Comparison of ENCODE assay signal across 2 cellular contexts in the genomic region with DNA sequence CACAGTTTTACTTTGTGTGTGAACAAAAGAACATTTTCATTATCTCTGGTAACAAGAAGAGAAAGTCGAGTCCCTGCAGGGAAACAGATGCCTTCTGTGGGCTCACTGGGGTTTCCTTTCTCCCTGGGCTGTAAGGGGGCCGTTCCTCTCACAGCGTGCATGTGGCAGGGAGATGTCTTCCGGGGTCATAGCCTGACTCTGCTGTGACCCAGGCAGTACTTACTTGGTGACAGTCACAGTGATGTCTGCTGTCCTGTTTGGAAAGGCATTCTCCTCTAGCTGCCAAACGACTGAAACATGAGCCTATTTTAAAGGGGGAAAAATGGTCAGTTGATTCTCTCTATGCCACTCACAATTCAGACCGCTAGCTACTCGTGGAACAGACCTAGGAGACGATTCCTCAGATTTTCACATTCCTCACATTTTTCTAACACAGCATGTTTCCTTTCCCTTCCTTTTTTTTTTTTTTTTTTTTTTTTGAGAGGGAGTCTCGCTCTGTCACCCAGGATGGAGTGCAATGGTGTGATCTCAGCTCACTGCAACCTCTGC.
TF ChIP-seq lines count a peak whose summit lies in the region.

No MANE protein-coding gene starts in this region.

TF ChIP-seq in Ishikawa, 13 proteins besides CTCF, POLR2A, EP300 and RAD21 (continued from another document):
- TF ChIP-seq, protein P1, sequence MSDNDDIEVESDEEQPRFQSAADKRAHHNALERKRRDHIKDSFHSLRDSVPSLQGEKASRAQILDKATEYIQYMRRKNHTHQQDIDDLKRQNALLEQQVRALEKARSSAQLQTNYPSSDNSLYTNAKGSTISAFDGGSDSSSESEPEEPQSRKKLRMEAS (IDR thresholded peaks at IDR 0.05) = no peak
- TF ChIP-seq FOXM1 (IDR thresholded peaks at IDR 0.05; ENCODE audit: borderline replicate concordance, low read depth) (no peak), TEAD4 (IDR thresholded peaks at IDR 0.05) (peak; percentile 71), CREB1 (IDR thresholded peaks at IDR 0.05; ENCODE audit: low read depth) (no peak)
TF ChIP-seq in Ishikawa: peak in this region for 1.

TF ChIP-seq in endothelial cell of umbilical vein, 7 proteins besides CTCF, POLR2A, EP300 and RAD21 (continued from another document):
- TF ChIP-seq POLR2AphosphoS5 (IDR thresholded peaks at IDR 0.05; ENCODE audit: insufficient read depth, low read depth, low read length) (no peak), FOS (IDR thresholded peaks at IDR 0.05; ENCODE audit: borderline replicate concordance, insufficient read depth, low read length) (no peak), MYC (IDR thresholded peaks at IDR 0.05; ENCODE audit: low read depth, low read length) (no peak)
- TF ChIP-seq, protein P1 (IDR thresholded peaks at IDR 0.05; ENCODE audit: insufficient read depth, insufficient read length) = no peak
